In genomic region chr1:44839561-44839960, GRCh38 we compare ENCODE assay signal across 21 cellular contexts. TPM values are rescaled to one million over a fixed set of nuclear protein-coding genes. Genes with fewer than 3 reads are reported as not detected.
"Had no signal": no experiment of that assay in that cellular context is flagged by ENCODE, and none has a peak within 500 bp of the region (broad histone marks: within the 10 kb centered on the region; RNA-seq: fewer than 3 reads in every experiment).

No MANE protein-coding gene starts in this region.

- H3K4me3 Mint-ChIP-seq: activated CD4-positive, alpha-beta T cell treated with anti-CD3 and anti-CD28 coated beads, Interleukin-2, amount 10 ng/mL, durations not matched to agents 7 days and 5 days; activated naive CD4-positive, alpha-beta T cell treated with anti-CD3 and anti-CD28 coated beads, Interleukin-2, amount 10 ng/mL, durations not matched to agents 7 days and 5 days; activated naive CD8-positive, alpha-beta T cell treated with anti-CD3 and anti-CD28 coated beads, Interleukin-2, amount 50 U/mL, for 24 hours; activated T-cell treated with anti-CD3 and anti-CD28 coated beads, Interleukin-2, amount 50 U/mL, for 4 hours; central memory CD8-positive, alpha-beta T cell; naive B cell; stimulated activated memory B cell treated with anti-CD40 and anti-IgM and Interleukin-4, amounts not matched to agents 10 μg/mL and 1 μg/mL and 100 μg/mL, for 72 hours had no signal

- H3K9me3 ChIP-seq: left ventricle myocardium inferior, mucosa of descending colon, neutrophil, sigmoid colon, thoracic aorta had no signal

- ATAC-seq: activated CD4-positive, CD25-positive, alpha-beta regulatory T cell treated with anti-CD3 and anti-CD28 coated beads, Interleukin-2, amount 50 U/mL, for 24 hours; activated naive CD8-positive, alpha-beta T cell treated with anti-CD3 and anti-CD28 coated beads, Interleukin-2, amount 50 U/mL, for 24 hours; activated T-cell treated with anti-CD3 and anti-CD28 coated beads, Interleukin-2, amount 50 U/mL, for 4 hours; mucosa of descending colon; stimulated activated memory B cell treated with anti-CD40 and anti-IgM and Interleukin-4, amounts not matched to agents 10 μg/mL and 1 μg/mL and 100 μg/mL, for 72 hours had no signal

- DNase-seq: activated CD4-positive, alpha-beta T cell treated with anti-CD3 and anti-CD28 coated beads, Interleukin-2, amount 10 ng/mL, durations not matched to agents 7 days and 5 days; activated CD8-positive, alpha-beta memory T cell treated with anti-CD3 and anti-CD28 coated beads, Interleukin-2, amount 50 U/mL, for 4 hours; activated naive CD4-positive, alpha-beta T cell treated with anti-CD3 and anti-CD28 coated beads, Interleukin-2, amount 10 ng/mL, durations not matched to agents 7 days and 5 days; activated naive CD8-positive, alpha-beta T cell treated with anti-CD3 and anti-CD28 coated beads, Interleukin-2, amount 50 U/mL, for 24 hours; activated T-cell treated with anti-CD3 and anti-CD28 coated beads, Interleukin-2, amount 50 U/mL, for 4 hours; brain microvascular endothelial cell; erythroblast; foreskin melanocyte; kidney; left ventricle myocardium inferior; mucosa of descending colon; naive B cell; sigmoid colon; stimulated activated CD4-positive, alpha-beta T cell treated with anti-CD3 and anti-CD28 coated beads, Interleukin-4, amount 100 ng/mL, for 4 hours; T1000 had no signal

- H3K27me3 ChIP-seq: brain microvascular endothelial cell, sigmoid colon had no signal

- H3K4me3 ChIP-seq: coronary artery, left ventricle myocardium inferior, mucosa of descending colon, sigmoid colon, thoracic aorta had no signal

- H3K27ac Mint-ChIP-seq: activated CD4-positive, alpha-beta T cell treated with anti-CD3 and anti-CD28 coated beads, Interleukin-2, amount 10 ng/mL, durations not matched to agents 7 days and 5 days; activated naive CD4-positive, alpha-beta T cell treated with anti-CD3 and anti-CD28 coated beads, Interleukin-2, amount 10 ng/mL, durations not matched to agents 7 days and 5 days; activated naive CD8-positive, alpha-beta T cell treated with anti-CD3 and anti-CD28 coated beads, Interleukin-2, amount 50 U/mL, for 24 hours; stimulated activated memory B cell treated with anti-CD40 and anti-IgM and Interleukin-4, amounts not matched to agents 10 μg/mL and 1 μg/mL and 100 μg/mL, for 72 hours had no signal

- H3K9me3 Mint-ChIP-seq: activated CD4-positive, alpha-beta T cell treated with anti-CD3 and anti-CD28 coated beads, Interleukin-2, amount 10 ng/mL, durations not matched to agents 7 days and 5 days; activated naive CD4-positive, alpha-beta T cell treated with anti-CD3 and anti-CD28 coated beads, Interleukin-2, amount 10 ng/mL, durations not matched to agents 7 days and 5 days; activated naive CD8-positive, alpha-beta T cell treated with anti-CD3 and anti-CD28 coated beads, Interleukin-2, amount 50 U/mL, for 24 hours; activated T-cell treated with anti-CD3 and anti-CD28 coated beads, Interleukin-2, amount 50 U/mL, for 4 hours; central memory CD8-positive, alpha-beta T cell; naive B cell; stimulated activated memory B cell treated with anti-CD40 and anti-IgM and Interleukin-4, amounts not matched to agents 10 μg/mL and 1 μg/mL and 100 μg/mL, for 72 hours had no signal

- H3K36me3 Mint-ChIP-seq: naive B cell; stimulated activated memory B cell treated with anti-CD40 and anti-IgM and Interleukin-4, amounts not matched to agents 10 μg/mL and 1 μg/mL and 100 μg/mL, for 72 hours had no signal

- H3K27ac ChIP-seq: brain microvascular endothelial cell, coronary artery, left ventricle myocardium inferior, neutrophil, sigmoid colon, thoracic aorta had no signal

- H3K36me3 ChIP-seq: brain microvascular endothelial cell, left ventricle myocardium inferior, neutrophil, sigmoid colon, thoracic aorta had no signal

RNA-seq across cellular contexts. Expression of gene DYNLT4, which starts 32.4 kb away (rescaled TPM):
- total RNA-seq: activated T-cell treated with anti-CD3 and anti-CD28 coated beads, Interleukin-2, amount 50 U/mL, for 4 hours; thoracic aorta had no signal
